Comparison of ENCODE assay signal across 1 cellular context in the genomic region with DNA sequence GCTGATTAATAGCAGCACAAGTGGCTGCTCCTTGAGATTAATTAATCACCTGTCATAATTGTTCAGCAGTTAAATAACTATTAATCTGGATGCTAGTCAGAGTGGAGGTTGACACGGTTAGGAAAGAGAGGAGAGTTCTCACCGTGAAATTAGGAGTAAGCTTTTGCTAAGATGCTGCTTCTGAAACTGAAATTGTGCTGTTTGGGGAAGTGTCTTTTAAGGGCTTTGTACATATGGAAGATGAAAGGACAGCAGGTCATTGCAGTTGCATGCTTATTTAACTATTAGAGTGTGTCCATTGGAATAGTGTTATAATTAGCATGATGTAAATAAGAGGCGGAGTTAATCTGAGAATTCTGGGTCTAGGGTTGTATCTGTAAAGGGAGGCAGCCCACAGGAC.
TF ChIP-seq lines count a peak whose summit lies in the region.

No MANE protein-coding gene starts in this region.

TF ChIP-seq in GM23338, 12 proteins besides CTCF, POLR2A, EP300 and RAD21 (continued from another document):
- TF ChIP-seq, protein P1, sequence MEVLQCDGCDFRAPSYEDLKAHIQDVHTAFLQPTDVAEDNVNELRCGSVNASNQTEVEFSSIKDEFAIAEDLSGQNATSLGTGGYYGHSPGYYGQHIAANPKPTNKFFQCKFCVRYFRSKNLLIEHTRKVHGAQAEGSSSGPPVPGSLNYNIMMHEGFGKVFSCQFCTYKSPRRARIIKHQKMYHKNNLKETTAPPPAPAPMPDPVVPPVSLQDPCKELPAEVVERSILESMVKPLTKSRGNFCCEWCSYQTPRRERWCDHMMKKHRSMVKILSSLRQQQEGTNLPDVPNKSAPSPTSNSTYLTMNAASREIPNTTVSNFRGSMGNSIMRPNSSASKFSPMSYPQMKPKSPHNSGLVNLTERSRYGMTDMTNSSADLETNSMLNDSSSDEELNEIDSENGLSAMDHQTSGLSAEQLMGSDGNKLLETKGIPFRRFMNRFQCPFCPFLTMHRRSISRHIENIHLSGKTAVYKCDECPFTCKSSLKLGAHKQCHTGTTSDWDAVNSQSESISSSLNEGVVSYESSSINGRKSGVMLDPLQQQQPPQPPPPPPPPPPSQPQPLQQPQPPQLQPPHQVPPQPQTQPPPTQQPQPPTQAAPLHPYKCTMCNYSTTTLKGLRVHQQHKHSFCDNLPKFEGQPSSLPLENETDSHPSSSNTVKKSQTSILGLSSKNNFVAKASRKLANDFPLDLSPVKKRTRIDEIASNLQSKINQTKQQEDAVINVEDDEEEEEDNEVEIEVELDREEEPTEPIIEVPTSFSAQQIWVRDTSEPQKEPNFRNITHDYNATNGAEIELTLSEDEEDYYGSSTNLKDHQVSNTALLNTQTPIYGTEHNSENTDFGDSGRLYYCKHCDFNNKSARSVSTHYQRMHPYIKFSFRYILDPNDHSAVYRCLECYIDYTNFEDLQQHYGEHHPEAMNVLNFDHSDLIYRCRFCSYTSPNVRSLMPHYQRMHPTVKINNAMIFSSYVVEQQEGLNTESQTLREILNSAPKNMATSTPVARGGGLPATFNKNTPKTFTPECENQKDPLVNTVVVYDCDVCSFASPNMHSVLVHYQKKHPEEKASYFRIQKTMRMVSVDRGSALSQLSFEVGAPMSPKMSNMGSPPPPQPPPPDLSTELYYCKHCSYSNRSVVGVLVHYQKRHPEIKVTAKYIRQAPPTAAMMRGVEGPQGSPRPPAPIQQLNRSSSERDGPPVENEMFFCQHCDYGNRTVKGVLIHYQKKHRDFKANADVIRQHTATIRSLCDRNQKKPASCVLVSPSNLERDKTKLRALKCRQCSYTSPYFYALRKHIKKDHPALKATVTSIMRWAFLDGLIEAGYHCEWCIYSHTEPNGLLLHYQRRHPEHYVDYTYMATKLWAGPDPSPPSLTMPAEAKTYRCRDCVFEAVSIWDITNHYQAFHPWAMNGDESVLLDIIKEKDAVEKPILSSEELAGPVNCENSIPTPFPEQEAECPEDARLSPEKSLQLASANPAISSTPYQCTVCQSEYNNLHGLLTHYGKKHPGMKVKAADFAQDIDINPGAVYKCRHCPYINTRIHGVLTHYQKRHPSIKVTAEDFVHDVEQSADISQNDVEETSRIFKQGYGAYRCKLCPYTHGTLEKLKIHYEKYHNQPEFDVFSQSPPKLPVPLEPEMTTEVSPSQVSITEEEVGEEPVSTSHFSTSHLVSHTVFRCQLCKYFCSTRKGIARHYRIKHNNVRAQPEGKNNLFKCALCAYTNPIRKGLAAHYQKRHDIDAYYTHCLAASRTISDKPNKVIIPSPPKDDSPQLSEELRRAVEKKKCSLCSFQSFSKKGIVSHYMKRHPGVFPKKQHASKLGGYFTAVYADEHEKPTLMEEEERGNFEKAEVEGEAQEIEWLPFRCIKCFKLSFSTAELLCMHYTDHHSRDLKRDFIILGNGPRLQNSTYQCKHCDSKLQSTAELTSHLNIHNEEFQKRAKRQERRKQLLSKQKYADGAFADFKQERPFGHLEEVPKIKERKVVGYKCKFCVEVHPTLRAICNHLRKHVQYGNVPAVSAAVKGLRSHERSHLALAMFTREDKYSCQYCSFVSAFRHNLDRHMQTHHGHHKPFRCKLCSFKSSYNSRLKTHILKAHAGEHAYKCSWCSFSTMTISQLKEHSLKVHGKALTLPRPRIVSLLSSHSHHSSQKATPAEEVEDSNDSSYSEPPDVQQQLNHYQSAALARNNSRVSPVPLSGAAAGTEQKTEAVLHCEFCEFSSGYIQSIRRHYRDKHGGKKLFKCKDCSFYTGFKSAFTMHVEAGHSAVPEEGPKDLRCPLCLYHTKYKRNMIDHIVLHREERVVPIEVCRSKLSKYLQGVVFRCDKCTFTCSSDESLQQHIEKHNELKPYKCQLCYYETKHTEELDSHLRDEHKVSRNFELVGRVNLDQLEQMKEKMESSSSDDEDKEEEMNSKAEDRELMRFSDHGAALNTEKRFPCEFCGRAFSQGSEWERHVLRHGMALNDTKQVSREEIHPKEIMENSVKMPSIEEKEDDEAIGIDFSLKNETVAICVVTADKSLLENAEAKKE (CRISPR knock-in tag; IDR thresholded peaks at IDR 0.05), result no peak
- TF ChIP-seq, protein P2, sequence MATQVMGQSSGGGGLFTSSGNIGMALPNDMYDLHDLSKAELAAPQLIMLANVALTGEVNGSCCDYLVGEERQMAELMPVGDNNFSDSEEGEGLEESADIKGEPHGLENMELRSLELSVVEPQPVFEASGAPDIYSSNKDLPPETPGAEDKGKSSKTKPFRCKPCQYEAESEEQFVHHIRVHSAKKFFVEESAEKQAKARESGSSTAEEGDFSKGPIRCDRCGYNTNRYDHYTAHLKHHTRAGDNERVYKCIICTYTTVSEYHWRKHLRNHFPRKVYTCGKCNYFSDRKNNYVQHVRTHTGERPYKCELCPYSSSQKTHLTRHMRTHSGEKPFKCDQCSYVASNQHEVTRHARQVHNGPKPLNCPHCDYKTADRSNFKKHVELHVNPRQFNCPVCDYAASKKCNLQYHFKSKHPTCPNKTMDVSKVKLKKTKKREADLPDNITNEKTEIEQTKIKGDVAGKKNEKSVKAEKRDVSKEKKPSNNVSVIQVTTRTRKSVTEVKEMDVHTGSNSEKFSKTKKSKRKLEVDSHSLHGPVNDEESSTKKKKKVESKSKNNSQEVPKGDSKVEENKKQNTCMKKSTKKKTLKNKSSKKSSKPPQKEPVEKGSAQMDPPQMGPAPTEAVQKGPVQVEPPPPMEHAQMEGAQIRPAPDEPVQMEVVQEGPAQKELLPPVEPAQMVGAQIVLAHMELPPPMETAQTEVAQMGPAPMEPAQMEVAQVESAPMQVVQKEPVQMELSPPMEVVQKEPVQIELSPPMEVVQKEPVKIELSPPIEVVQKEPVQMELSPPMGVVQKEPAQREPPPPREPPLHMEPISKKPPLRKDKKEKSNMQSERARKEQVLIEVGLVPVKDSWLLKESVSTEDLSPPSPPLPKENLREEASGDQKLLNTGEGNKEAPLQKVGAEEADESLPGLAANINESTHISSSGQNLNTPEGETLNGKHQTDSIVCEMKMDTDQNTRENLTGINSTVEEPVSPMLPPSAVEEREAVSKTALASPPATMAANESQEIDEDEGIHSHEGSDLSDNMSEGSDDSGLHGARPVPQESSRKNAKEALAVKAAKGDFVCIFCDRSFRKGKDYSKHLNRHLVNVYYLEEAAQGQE (IDR thresholded peaks at IDR 0.05; ENCODE audit: unreplicated experiment), result no peak
- TF ChIP-seq, protein P3, sequence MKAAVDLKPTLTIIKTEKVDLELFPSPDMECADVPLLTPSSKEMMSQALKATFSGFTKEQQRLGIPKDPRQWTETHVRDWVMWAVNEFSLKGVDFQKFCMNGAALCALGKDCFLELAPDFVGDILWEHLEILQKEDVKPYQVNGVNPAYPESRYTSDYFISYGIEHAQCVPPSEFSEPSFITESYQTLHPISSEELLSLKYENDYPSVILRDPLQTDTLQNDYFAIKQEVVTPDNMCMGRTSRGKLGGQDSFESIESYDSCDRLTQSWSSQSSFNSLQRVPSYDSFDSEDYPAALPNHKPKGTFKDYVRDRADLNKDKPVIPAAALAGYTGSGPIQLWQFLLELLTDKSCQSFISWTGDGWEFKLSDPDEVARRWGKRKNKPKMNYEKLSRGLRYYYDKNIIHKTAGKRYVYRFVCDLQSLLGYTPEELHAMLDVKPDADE (IDR thresholded peaks at IDR 0.05), result no peak
- TF ChIP-seq POLR2AphosphoS5 (IDR thresholded peaks at IDR 0.05; ENCODE audit: low read depth) (no peak), NANOG (IDR thresholded peaks at IDR 0.05; ENCODE audit: borderline replicate concordance) (no peak), ZNF331 (CRISPR knock-in tag; IDR thresholded peaks at IDR 0.05; ENCODE audit: low read depth) (no peak), STAT1 (IDR thresholded peaks at IDR 0.05; ENCODE audit: unreplicated experiment) (no peak)
TF ChIP-seq in GM23338: peak in this region for 0.
